ENCODE assay signal across 26 cellular contexts in genomic region chr6:3965071-3965718, GRCh38.
DNase-seq lines count a peak whose midpoint lies in the region; ATAC-seq, FAIRE-seq and TF ChIP-seq lines count a peak whose summit lies in the region.
"Had no signal": no experiment of that assay in that cellular context is flagged by ENCODE, and none has a peak within 500 bp of the region (broad histone marks: within the 10 kb centered on the region; RNA-seq: fewer than 3 reads in every experiment).

No MANE protein-coding gene starts in this region.

- H3K36me3 ChIP-seq in MG63 (no peaks in the 10 kb centered on the region), HepG2 (replicated peaks in 1 of 2; ENCODE audit: control insufficient read depth in 1 of 2, insufficient read depth in 2 of 2, low read length in 2 of 2) (no peaks in the 10 kb centered on the region)
- H3K36me3 ChIP-seq: ascending aorta, esophagus muscularis mucosa, neutrophil had no signal

- in situ Hi-C loops in astrocyte of the spinal cord (cut with HindIII; ENCODE audit: low sequenced_read_pairs) = no loop called here
- in situ Hi-C loops in HepG2 (cut with HindIII; ENCODE audit: extremely low pct_ligation_motif_present, low pct_unique_long_range_greater_than_20kb) = no loop called here

- no peak overlapping the region for H3K4me3 Mint-ChIP-seq in activated CD8-positive, alpha-beta T cell treated with anti-CD3 and anti-CD28 coated beads for 36 hours
- H3K4me3 Mint-ChIP-seq: activated naive CD8-positive, alpha-beta T cell; activated T-helper 17 cell treated with anti-CD3 and anti-CD28 coated beads, Interleukin-2, amount 50 U/mL, for 72 hours; CD8-positive, alpha-beta memory T cell had no signal

- ATAC-seq in HepG2 = no peak
- no peak for ATAC-seq in activated CD8-positive, alpha-beta T cell treated with anti-CD3 and anti-CD28 coated beads for 36 hours
- ATAC-seq: activated T-helper 17 cell treated with anti-CD3 and anti-CD28 coated beads, Interleukin-2, amount 50 U/mL, for 72 hours had no signal

- no peak overlapping the region for H3K9ac ChIP-seq in HepG2 (ENCODE audit: insufficient read depth, low read depth, low read length)

- intact Hi-C loops in HepG2 (cut with micrococcal nuclease; ENCODE audit: unreplicated experiment) = no loop called here
- intact Hi-C loops in activated CD8-positive, alpha-beta T cell treated with anti-CD3 and anti-CD28 coated beads for 36 hours (cut with micrococcal nuclease) = no loop called here

- no peaks in the 10 kb centered on the region for H3K27me3 Mint-ChIP-seq in activated CD8-positive, alpha-beta T cell treated with anti-CD3 and anti-CD28 coated beads for 36 hours
- H3K27me3 Mint-ChIP-seq: activated naive CD8-positive, alpha-beta T cell; activated T-helper 17 cell treated with anti-CD3 and anti-CD28 coated beads, Interleukin-2, amount 50 U/mL, for 72 hours had no signal

- TF ChIP-seq EP300 in HepG2 (IDR thresholded peaks at IDR 0.05; ENCODE audit: low read depth in 2 of 2, low read length in 2 of 2) (no peak), HepG2 (CRISPR knock-in tag; IDR thresholded peaks at IDR 0.05; ENCODE audit: borderline replicate concordance) (no peak)

- CTCF ChIA-PET in HepG2 (lab: Yijun Ruan, JAX; ENCODE audit: low intra/inter-chr PET ratio, low total read pairs) = no interaction called here
- CTCF ChIA-PET in activated CD8-positive, alpha-beta T cell treated with anti-CD3 and anti-CD28 coated beads for 36 hours (lab: Charles Lee) = no interaction called here

- H3K9me3 Mint-ChIP-seq in activated CD8-positive, alpha-beta T cell treated with anti-CD3 and anti-CD28 coated beads for 36 hours = no peaks in the 10 kb centered on the region
- H3K9me3 Mint-ChIP-seq: activated T-helper 17 cell treated with anti-CD3 and anti-CD28 coated beads, Interleukin-2, amount 50 U/mL, for 72 hours; CD8-positive, alpha-beta memory T cell had no signal

- no peak for TF ChIP-seq CTCF in astrocyte of the spinal cord (IDR thresholded peaks at IDR 0.05; ENCODE audit: low read depth, low read length)
- no peak for TF ChIP-seq CTCF in HepG2 (CRISPR knock-in tag; IDR thresholded peaks at IDR 0.05)
- TF ChIP-seq CTCF in activated CD8-positive, alpha-beta T cell treated with anti-CD3 and anti-CD28 coated beads for 36 hours (IDR thresholded peaks at IDR 0.05) = no peak

- no peak for TF ChIP-seq RAD21 in HepG2 (CRISPR knock-in tag; IDR thresholded peaks at IDR 0.05)

- FAIRE-seq in HepG2 (lab: Jason Lieb, UNC) = peak; percentile 49

- no peaks in the 10 kb centered on the region for H3K4me1 Mint-ChIP-seq in activated CD8-positive, alpha-beta T cell treated with anti-CD3 and anti-CD28 coated beads for 36 hours (ENCODE audit: low read depth)
- H3K4me1 Mint-ChIP-seq: activated T-helper 17 cell treated with anti-CD3 and anti-CD28 coated beads, Interleukin-2, amount 50 U/mL, for 72 hours; CD8-positive, alpha-beta memory T cell had no signal

- 60% methylated on average over 12 of the region's 12 CpGs for WGBS in HepG2 (ENCODE audit: low lambda C conversion rate)

- no peak overlapping the region for H3K27ac ChIP-seq in HepG2 (ENCODE audit: extremely low read length, insufficient read depth, low read length)
- H3K27ac ChIP-seq: ascending aorta, esophagus muscularis mucosa, neutrophil, testis had no signal

- no peak for TF ChIP-seq POLR2A in HepG2 (IDR thresholded peaks at IDR 0.05; ENCODE audit: insufficient read depth in 1 of 2, low read depth in 2 of 2, low read length in 2 of 2)

- DNase-seq in COLO829 (ENCODE audit: low spot score) (peak; percentile 28), MG63 (peak; percentile 62), astrocyte of the spinal cord (ENCODE audit: low read depth, low spot score) (peak; percentile 42), HepG2 (ENCODE audit: low spot score) (no peak), NCI-H146 (lab: John Stamatoyannopoulos, UW) (no peak), SIG-M5 (lab: John Stamatoyannopoulos, UW) (no peak)
- DNase-seq in activated CD8-positive, alpha-beta T cell treated with anti-CD3 and anti-CD28 coated beads for 36 hours = no peak
- DNase-seq in activated CD4-positive, CD25-positive, alpha-beta regulatory T cell treated with anti-CD3 and anti-CD28 coated beads, Interleukin-2, amount 50 U/mL, for 72 hours = no peak
- DNase-seq: activated CD8-positive, alpha-beta memory T cell treated with anti-CD3 and anti-CD28 coated beads, Interleukin-2, amount 50 U/mL, for 4 hours; CD8-positive, alpha-beta memory T cell; effector CD8-positive, alpha-beta T cell; glutamatergic neuron; mammary epithelial cell; NCI-H1105 treated with DMSO at 0.1 percent for 48 hours; NCI-H526; retina; SHP77; stimulated activated CD4-positive, alpha-beta T cell treated with anti-CD3 and anti-CD28 coated beads, Interleukin-2, amount 100 ng/mL, for 48 hours; stimulated activated naive CD4-positive, alpha-beta T cell; testis had no signal

- POLR2A ChIA-PET in HepG2 (lab: Yijun Ruan, JAX) = no interaction called here
- POLR2A ChIA-PET in activated CD8-positive, alpha-beta T cell treated with anti-CD3 and anti-CD28 coated beads for 36 hours (lab: Charles Lee) = no interaction called here

- H3K79me2 ChIP-seq in HepG2 (ENCODE audit: insufficient read depth, low read length) = no peaks in the 10 kb centered on the region

- H3K27ac Mint-ChIP-seq in activated CD8-positive, alpha-beta T cell treated with anti-CD3 and anti-CD28 coated beads for 36 hours = no peak overlapping the region
- H3K27ac Mint-ChIP-seq: activated naive CD8-positive, alpha-beta T cell; activated T-helper 17 cell treated with anti-CD3 and anti-CD28 coated beads, Interleukin-2, amount 50 U/mL, for 72 hours had no signal

- H3K4me3 ChIP-seq in MG63 = no peak overlapping the region
- no peak overlapping the region for H3K4me3 ChIP-seq in astrocyte of the spinal cord (ENCODE audit: low read depth, low read length)
- H3K4me3 ChIP-seq in HepG2 (replicated peaks in 1 of 3; ENCODE audit: insufficient read depth in 1 of 3, low read depth in 2 of 3, low read length in 3 of 3) = no peak overlapping the region
- H3K4me3 ChIP-seq: ascending aorta, esophagus muscularis mucosa, smooth muscle cell, testis had no signal

- no peak overlapping the region for H2AFZ ChIP-seq in HepG2 (ENCODE audit: low read length)

- BruUV-seq in HepG2 (replicated peaks; lab: Mats Ljungman, UMichigan) = no TSS peak

- peaks cover 23% of the 10 kb centered on the region for H3K4me1 ChIP-seq in HepG2 (ENCODE audit: insufficient read depth, low read length)
- H3K4me1 ChIP-seq: ascending aorta, testis had no signal

- H3K27me3 ChIP-seq in MG63 = no peaks in the 10 kb centered on the region
- peaks cover 1 to 13% of the 10 kb centered on the region in 2 experiments; a peak in 2 of 5 replicates for H3K27me3 ChIP-seq in HepG2 (ENCODE audit: control insufficient read depth in 1 of 2, insufficient read depth in 2 of 2, low read length in 2 of 2)
- H3K27me3 ChIP-seq: ascending aorta, esophagus muscularis mucosa, neutrophil, testis had no signal

- H3K36me3 Mint-ChIP-seq in activated CD8-positive, alpha-beta T cell treated with anti-CD3 and anti-CD28 coated beads for 36 hours (ENCODE audit: low read depth) = no peaks in the 10 kb centered on the region
- H3K36me3 Mint-ChIP-seq: activated naive CD8-positive, alpha-beta T cell had no signal

- H3K9me3 ChIP-seq in MG63 = no peaks in the 10 kb centered on the region
- H3K9me3 ChIP-seq in HepG2 (ENCODE audit: low read length) = no peaks in the 10 kb centered on the region
- H3K9me3 ChIP-seq: ascending aorta, esophagus muscularis mucosa, neutrophil, testis had no signal

- H4K20me1 ChIP-seq in HepG2 (ENCODE audit: insufficient read depth, low read length) = no peaks in the 10 kb centered on the region

- H3K4me2 ChIP-seq in HepG2 (ENCODE audit: low read depth, low read length) = no peak overlapping the region
- H3K4me2 ChIP-seq: smooth muscle cell had no signal

TF ChIP-seq in HepG2, 621 proteins besides CTCF, POLR2A, EP300 and RAD21 (continues in another document):
- TF ChIP-seq MYNN (CRISPR knock-in tag; IDR thresholded peaks at IDR 0.05; ENCODE audit: low read depth) = no peak
- TF ChIP-seq KMT2A (CRISPR knock-in tag; IDR thresholded peaks at IDR 0.05) = no peak
- TF ChIP-seq RORA (CRISPR knock-in tag; IDR thresholded peaks at IDR 0.05) = no peak
- no peak for TF ChIP-seq ZNF546 (CRISPR knock-in tag; conservative IDR thresholded peaks at IDR 0.05)
- no peak for TF ChIP-seq RXRB (CRISPR knock-in tag; IDR thresholded peaks at IDR 0.05; ENCODE audit: borderline replicate concordance)
- no peak for TF ChIP-seq NAIF1 (CRISPR knock-in tag; IDR thresholded peaks at IDR 0.05; ENCODE audit: borderline replicate concordance)
- TF ChIP-seq HNRNPUL1 (IDR thresholded peaks at IDR 0.05; ENCODE audit: low read depth, low read length) = no peak
- TF ChIP-seq ZNF792 (CRISPR knock-in tag; IDR thresholded peaks at IDR 0.05) = no peak
- TF ChIP-seq TBX2 (CRISPR knock-in tag; IDR thresholded peaks at IDR 0.05; ENCODE audit: borderline replicate concordance) = no peak
- TF ChIP-seq ARHGAP35 (CRISPR knock-in tag; IDR thresholded peaks at IDR 0.05; ENCODE audit: borderline replicate concordance) = no peak
- 0 out of 2 replicates have a peak, but pooled peaks have one; percentile 58 for TF ChIP-seq ESRRA (CRISPR knock-in tag; IDR thresholded peaks at IDR 0.05; ENCODE audit: low read depth)
- no peak for TF ChIP-seq ZNF574 (CRISPR knock-in tag; IDR thresholded peaks at IDR 0.05)
- no peak for TF ChIP-seq ZFP36L1 (CRISPR knock-in tag; IDR thresholded peaks at IDR 0.05)
- TF ChIP-seq DR1 (CRISPR knock-in tag; IDR thresholded peaks at IDR 0.05) = no peak
- TF ChIP-seq ZNF160 (CRISPR knock-in tag; IDR thresholded peaks at IDR 0.05) = no peak
- TF ChIP-seq ZNF678 (CRISPR knock-in tag; IDR thresholded peaks at IDR 0.05) = no peak

Comparison
In these comparisons a context has a peak if more than half of its experiments do, and no peak if none do; other contexts are left out.
1. DNase-seq: peak in COLO829 (single experiment), MG63 (single experiment) and astrocyte of the spinal cord (single experiment); none in HepG2 (single experiment), NCI-H146 (single experiment), activated CD8-positive, alpha-beta T cell treated with anti-CD3 and anti-CD28 coated beads for 36 hours (single experiment), SIG-M5 (single experiment) and activated CD4-positive, CD25-positive, alpha-beta regulatory T cell treated with anti-CD3 and anti-CD28 coated beads, Interleukin-2, amount 50 U/mL, for 72 hours (single experiment).